Comparison of ENCODE assay signal across 16 cellular contexts in the genomic region with DNA sequence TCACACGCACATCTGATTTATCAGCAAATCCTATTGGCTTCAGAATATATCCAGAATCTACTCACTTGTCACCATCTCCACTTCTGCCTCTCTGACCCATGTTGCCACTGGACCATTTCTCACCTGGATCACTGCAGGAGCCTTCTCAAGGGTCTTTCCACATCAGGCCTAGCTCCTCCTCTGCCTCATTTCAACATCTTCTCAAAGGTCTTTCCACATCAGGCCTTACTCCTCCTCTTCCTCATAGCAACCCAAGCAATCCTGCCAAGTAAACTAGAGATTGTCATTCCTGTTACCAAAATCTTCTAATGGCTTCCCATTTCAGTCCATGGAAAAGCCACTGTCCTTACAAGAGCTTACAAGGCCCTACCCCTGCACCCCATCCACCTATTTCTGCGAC. TPM values are rescaled to one million over a fixed set of nuclear protein-coding genes. Genes with fewer than 3 reads are reported as not detected.
DNase-seq lines count a peak whose midpoint lies in the region; ATAC-seq and TF ChIP-seq lines count a peak whose summit lies in the region.
"Had no signal": no experiment of that assay in that cellular context is flagged by ENCODE, and none has a peak within 500 bp of the region (broad histone marks: within the 10 kb centered on the region; RNA-seq: fewer than 3 reads in every experiment).

No MANE protein-coding gene starts in this region.

- no peak overlapping the region for H3K27ac ChIP-seq in GM23338 (ENCODE audit: low read depth)
- H3K27ac ChIP-seq: BLaER1 treated with 17β-estradiol and CSF1 and Interleukin-3, amounts not matched to agents 10 nM and 100 nM had no signal

- no peak overlapping the region; the same call in 1 of the 2 replicates for H2AFZ ChIP-seq in GM23338

- TF ChIP-seq CTCF in choroid plexus epithelial cell (conservative IDR thresholded peaks at IDR 0.05; ENCODE audit: low read depth, low read length) (no peak), GM23338 (conservative IDR thresholded peaks at IDR 0.05; ENCODE audit: low read depth in 2 of 2) (no peak)

- H3K4me2 ChIP-seq in GM23338 = no peak overlapping the region
- H3K4me2 ChIP-seq: BLaER1 treated with 17β-estradiol and CSF1 and Interleukin-3, amounts not matched to agents 10 nM and 100 nM had no signal

- no peaks in the 10 kb centered on the region for H3K36me3 ChIP-seq in GM23338 (ENCODE audit: insufficient read depth)
- H3K36me3 ChIP-seq: BLaER1 treated with 17β-estradiol and CSF1 and Interleukin-3, amounts not matched to agents 10 nM and 100 nM had no signal

- no peak overlapping the region for H3K4me3 ChIP-seq in choroid plexus epithelial cell (ENCODE audit: low read depth, low read length)
- H3K4me3 ChIP-seq in GM23338 = no peak overlapping the region
- H3K4me3 ChIP-seq: BLaER1 treated with 17β-estradiol and CSF1 and Interleukin-3, amounts not matched to agents 10 nM and 100 nM had no signal

- DNase-seq in activated CD4-positive, alpha-beta T cell treated with anti-CD3 and anti-CD28 coated beads, Interleukin-2, amount 10 ng/mL, durations not matched to agents 24 days and 14 days = peak; percentile 26
- DNase-seq in activated CD4-positive, alpha-beta T cell treated with anti-CD3 and anti-CD28 coated beads for 1 hour = no peak
- peak; percentile 57 for DNase-seq in SKM-1 (lab: John Stamatoyannopoulos, UW; ENCODE audit: unreplicated experiment)
- DNase-seq in choroid plexus epithelial cell (ENCODE audit: low read depth) = peak; percentile 32
- DNase-seq in stimulated activated naive CD4-positive, alpha-beta T cell (lab: John Stamatoyannopoulos, UW) = no peak
- no peak for DNase-seq in activated CD4-positive, alpha-beta memory T cell treated with anti-CD3 and anti-CD28 coated beads for 36 hours
- DNase-seq in GM23338 (ENCODE audit: low spot score) = no peak
- DNase-seq: ACHN; CD8-positive, alpha-beta T cell; COR-L47; DMS153; DMS79 treated with DMSO at 0.1 percent for 48 hours; EL; H7; IMR-90 had no signal

- POLR2A ChIA-PET in activated CD4-positive, alpha-beta memory T cell treated with anti-CD3 and anti-CD28 coated beads for 36 hours (lab: Charles Lee) = no interaction called here

- H3K27me3 ChIP-seq in GM23338 (ENCODE audit: insufficient read depth) = no peaks in the 10 kb centered on the region
- H3K27me3 ChIP-seq: BLaER1 treated with 17β-estradiol and CSF1 and Interleukin-3, amounts not matched to agents 10 nM and 100 nM had no signal

- CTCF ChIA-PET in activated CD4-positive, alpha-beta memory T cell treated with anti-CD3 and anti-CD28 coated beads for 36 hours (lab: Charles Lee) = no interaction called here

- H3K27ac Mint-ChIP-seq in activated CD4-positive, alpha-beta T cell treated with anti-CD3 and anti-CD28 coated beads, Interleukin-2, amount 10 ng/mL, durations not matched to agents 24 days and 14 days = no peak overlapping the region
- no peak overlapping the region for H3K27ac Mint-ChIP-seq in activated CD4-positive, alpha-beta memory T cell treated with anti-CD3 and anti-CD28 coated beads for 36 hours
- H3K27ac Mint-ChIP-seq in GM23338 = no peak overlapping the region
- H3K27ac Mint-ChIP-seq: CD8-positive, alpha-beta T cell had no signal

- H3K4me1 Mint-ChIP-seq in activated CD4-positive, alpha-beta T cell treated with anti-CD3 and anti-CD28 coated beads, Interleukin-2, amount 10 ng/mL, durations not matched to agents 24 days and 14 days = no peaks in the 10 kb centered on the region
- H3K4me1 Mint-ChIP-seq in activated CD4-positive, alpha-beta memory T cell treated with anti-CD3 and anti-CD28 coated beads for 36 hours (ENCODE audit: low read depth) = no peaks in the 10 kb centered on the region
- H3K4me1 Mint-ChIP-seq in GM23338 = peaks cover 33% of the 10 kb centered on the region

- no peak for ATAC-seq in GM23338
- ATAC-seq: CD8-positive, alpha-beta T cell had no signal

- no peaks in the 10 kb centered on the region for H3K36me3 Mint-ChIP-seq in activated CD4-positive, alpha-beta T cell treated with anti-CD3 and anti-CD28 coated beads, Interleukin-2, amount 10 ng/mL, durations not matched to agents 24 days and 14 days (ENCODE audit: low read depth)
- no peaks in the 10 kb centered on the region for H3K36me3 Mint-ChIP-seq in activated CD4-positive, alpha-beta memory T cell treated with anti-CD3 and anti-CD28 coated beads for 36 hours
- H3K36me3 Mint-ChIP-seq in GM23338 (ENCODE audit: low read depth) = no peaks in the 10 kb centered on the region; the same call in 2 of the 3 replicates
- H3K36me3 Mint-ChIP-seq: CD8-positive, alpha-beta T cell had no signal

- intact Hi-C loops in activated CD4-positive, alpha-beta T cell treated with anti-CD3 and anti-CD28 coated beads, Interleukin-2, amount 10 ng/mL, durations not matched to agents 24 days and 14 days (cut with micrococcal nuclease) = no loop called here
- intact Hi-C loops in activated CD4-positive, alpha-beta memory T cell treated with anti-CD3 and anti-CD28 coated beads for 36 hours (cut with micrococcal nuclease) = no loop called here

- no peaks in the 10 kb centered on the region for H4K20me1 ChIP-seq in GM23338 (replicated peaks; ENCODE audit: insufficient read depth)
- H4K20me1 ChIP-seq: BLaER1 treated with 17β-estradiol and CSF1 and Interleukin-3, amounts not matched to agents 10 nM and 100 nM had no signal

- peaks cover 7% of the 10 kb centered on the region; the same call in 1 of the 2 replicates for H3K4me1 ChIP-seq in GM23338 (ENCODE audit: insufficient read depth)

- no peaks in the 10 kb centered on the region for H3F3A ChIP-seq in GM23338 (replicated peaks; ENCODE audit: low read depth)

- H3K79me2 ChIP-seq in GM23338 (replicated peaks; ENCODE audit: insufficient read depth) = no peaks in the 10 kb centered on the region

- H3K9me3 Mint-ChIP-seq in activated CD4-positive, alpha-beta T cell treated with anti-CD3 and anti-CD28 coated beads, Interleukin-2, amount 10 ng/mL, durations not matched to agents 24 days and 14 days = no peaks in the 10 kb centered on the region
- H3K9me3 Mint-ChIP-seq in activated CD4-positive, alpha-beta memory T cell treated with anti-CD3 and anti-CD28 coated beads for 36 hours = no peaks in the 10 kb centered on the region
- no peaks in the 10 kb centered on the region for H3K9me3 Mint-ChIP-seq in GM23338
- H3K9me3 Mint-ChIP-seq: CD8-positive, alpha-beta T cell had no signal

- H3K4me3 Mint-ChIP-seq in activated CD4-positive, alpha-beta T cell treated with anti-CD3 and anti-CD28 coated beads, Interleukin-2, amount 10 ng/mL, durations not matched to agents 24 days and 14 days = no peak overlapping the region
- H3K4me3 Mint-ChIP-seq in activated CD4-positive, alpha-beta memory T cell treated with anti-CD3 and anti-CD28 coated beads for 36 hours = no peak overlapping the region
- no peak overlapping the region for H3K4me3 Mint-ChIP-seq in GM23338
- H3K4me3 Mint-ChIP-seq: CD8-positive, alpha-beta T cell had no signal

- H3K9me2 ChIP-seq in GM23338 (ENCODE audit: insufficient read depth) = peaks cover 9% of the 10 kb centered on the region; the same call in 1 of the 2 replicates

- peaks cover 8% of the 10 kb centered on the region for H3K27me3 Mint-ChIP-seq in activated CD4-positive, alpha-beta T cell treated with anti-CD3 and anti-CD28 coated beads, Interleukin-2, amount 10 ng/mL, durations not matched to agents 24 days and 14 days
- no peaks in the 10 kb centered on the region for H3K27me3 Mint-ChIP-seq in activated CD4-positive, alpha-beta memory T cell treated with anti-CD3 and anti-CD28 coated beads for 36 hours
- H3K27me3 Mint-ChIP-seq in GM23338 (ENCODE audit: insufficient read depth, low read depth, poor library complexity) = peaks cover 2% of the 10 kb centered on the region

TF ChIP-seq in GM23338, 12 proteins besides CTCF, POLR2A, EP300 and RAD21 (continues in another document):
- no peak for TF ChIP-seq ZNF331 (CRISPR knock-in tag; IDR thresholded peaks at IDR 0.05; ENCODE audit: low read depth)
- no peak for TF ChIP-seq NANOG (IDR thresholded peaks at IDR 0.05; ENCODE audit: borderline replicate concordance)
- TF ChIP-seq ZNF114 (CRISPR knock-in tag; IDR thresholded peaks at IDR 0.05) = no peak
- TF ChIP-seq POLR2AphosphoS5 (IDR thresholded peaks at IDR 0.05; ENCODE audit: low read depth) = no peak
- TF ChIP-seq JUNB (IDR thresholded peaks at IDR 0.05; ENCODE audit: unreplicated experiment) = no peak
- TF ChIP-seq CREB1 (CRISPR knock-in tag; IDR thresholded peaks at IDR 0.05; ENCODE audit: low read depth) = no peak
- no peak for TF ChIP-seq EZH2 (IDR thresholded peaks at IDR 0.05; ENCODE audit: low read depth, unreplicated experiment)

RNA-seq across cellular contexts. Expression of gene DUT, which starts 18.0 kb away (rescaled TPM):
- 259 and 273 TPM in 2 replicates for total RNA-seq in activated CD4-positive, alpha-beta T cell treated with anti-CD3 and anti-CD28 coated beads, Interleukin-2, amount 10 ng/mL, durations not matched to agents 24 days and 14 days
- total RNA-seq in activated CD4-positive, alpha-beta memory T cell treated with anti-CD3 and anti-CD28 coated beads for 36 hours = 100 to 1,000 TPM; 518 to 542 TPM
- total RNA-seq in GM23338 (2014; rRNA removed; shearing (Covaris generic)) = 82.5 and 98.2 TPM in 2 replicates
- polyA plus RNA-seq in GM23338 (2016; fragmentation: Nextera tagmentation; extraction: Ambion mirVana) = 420 and 428 TPM in 2 replicates

Comparison
In these comparisons a context has a peak if more than half of its experiments do, and no peak if none do; other contexts are left out.
1. DNase-seq: peak in activated CD4-positive, alpha-beta T cell treated with anti-CD3 and anti-CD28 coated beads, Interleukin-2, amount 10 ng/mL, durations not matched to agents 24 days and 14 days (single experiment), SKM-1 (single experiment) and choroid plexus epithelial cell (single experiment); none in activated CD4-positive, alpha-beta T cell treated with anti-CD3 and anti-CD28 coated beads for 1 hour (single experiment), stimulated activated naive CD4-positive, alpha-beta T cell (0 of 6), activated CD4-positive, alpha-beta memory T cell treated with anti-CD3 and anti-CD28 coated beads for 36 hours (single experiment) and GM23338 (single experiment).